1 cellular context compared by ENCODE assay signal in the genomic region with DNA sequence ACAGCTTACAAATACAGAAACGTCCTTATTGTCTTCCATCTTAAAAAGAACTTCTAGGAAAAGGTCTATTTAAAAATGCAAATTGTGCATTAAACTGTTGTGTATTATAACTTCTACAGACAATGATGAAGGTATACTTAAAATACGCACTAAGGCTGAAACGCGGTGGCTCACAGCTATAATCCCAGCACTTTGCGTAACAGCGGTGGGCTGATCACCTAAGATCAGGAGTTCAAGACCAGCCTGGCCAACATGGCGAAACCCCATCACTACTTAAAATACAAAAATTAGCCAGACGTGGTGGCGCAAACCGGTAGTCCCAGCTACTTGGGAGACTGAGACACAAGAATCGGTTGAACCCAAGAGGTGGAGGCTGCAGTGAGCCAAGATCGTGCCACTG.
TF ChIP-seq lines count a peak whose summit lies in the region.

No MANE protein-coding gene starts in this region.

TF ChIP-seq in GM12878, 131 proteins besides CTCF, POLR2A, EP300 and RAD21:
- TF ChIP-seq YBX1 (IDR thresholded peaks at IDR 0.05) (no peak), IKZF2 (IDR thresholded peaks at IDR 0.05) (0 out of 4 replicates have a peak, but pooled peaks of 1 of the 2 experiments have one; percentile 6)
- TF ChIP-seq, protein P1, sequence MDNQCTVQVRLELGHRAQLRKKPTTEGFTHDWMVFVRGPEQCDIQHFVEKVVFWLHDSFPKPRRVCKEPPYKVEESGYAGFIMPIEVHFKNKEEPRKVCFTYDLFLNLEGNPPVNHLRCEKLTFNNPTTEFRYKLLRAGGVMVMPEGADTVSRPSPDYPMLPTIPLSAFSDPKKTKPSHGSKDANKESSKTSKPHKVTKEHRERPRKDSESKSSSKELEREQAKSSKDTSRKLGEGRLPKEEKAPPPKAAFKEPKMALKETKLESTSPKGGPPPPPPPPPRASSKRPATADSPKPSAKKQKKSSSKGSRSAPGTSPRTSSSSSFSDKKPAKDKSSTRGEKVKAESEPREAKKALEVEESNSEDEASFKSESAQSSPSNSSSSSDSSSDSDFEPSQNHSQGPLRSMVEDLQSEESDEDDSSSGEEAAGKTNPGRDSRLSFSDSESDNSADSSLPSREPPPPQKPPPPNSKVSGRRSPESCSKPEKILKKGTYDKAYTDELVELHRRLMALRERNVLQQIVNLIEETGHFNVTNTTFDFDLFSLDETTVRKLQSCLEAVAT (IDR thresholded peaks at IDR 0.05), result peak; percentile 93
- TF ChIP-seq, protein P2, sequence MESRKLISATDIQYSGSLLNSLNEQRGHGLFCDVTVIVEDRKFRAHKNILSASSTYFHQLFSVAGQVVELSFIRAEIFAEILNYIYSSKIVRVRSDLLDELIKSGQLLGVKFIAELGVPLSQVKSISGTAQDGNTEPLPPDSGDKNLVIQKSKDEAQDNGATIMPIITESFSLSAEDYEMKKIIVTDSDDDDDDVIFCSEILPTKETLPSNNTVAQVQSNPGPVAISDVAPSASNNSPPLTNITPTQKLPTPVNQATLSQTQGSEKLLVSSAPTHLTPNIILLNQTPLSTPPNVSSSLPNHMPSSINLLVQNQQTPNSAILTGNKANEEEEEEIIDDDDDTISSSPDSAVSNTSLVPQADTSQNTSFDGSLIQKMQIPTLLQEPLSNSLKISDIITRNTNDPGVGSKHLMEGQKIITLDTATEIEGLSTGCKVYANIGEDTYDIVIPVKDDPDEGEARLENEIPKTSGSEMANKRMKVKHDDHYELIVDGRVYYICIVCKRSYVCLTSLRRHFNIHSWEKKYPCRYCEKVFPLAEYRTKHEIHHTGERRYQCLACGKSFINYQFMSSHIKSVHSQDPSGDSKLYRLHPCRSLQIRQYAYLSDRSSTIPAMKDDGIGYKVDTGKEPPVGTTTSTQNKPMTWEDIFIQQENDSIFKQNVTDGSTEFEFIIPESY (IDR thresholded peaks at IDR 0.05), result peak; percentile 87
